22 cellular contexts compared by ENCODE assay signal in the genomic region with DNA sequence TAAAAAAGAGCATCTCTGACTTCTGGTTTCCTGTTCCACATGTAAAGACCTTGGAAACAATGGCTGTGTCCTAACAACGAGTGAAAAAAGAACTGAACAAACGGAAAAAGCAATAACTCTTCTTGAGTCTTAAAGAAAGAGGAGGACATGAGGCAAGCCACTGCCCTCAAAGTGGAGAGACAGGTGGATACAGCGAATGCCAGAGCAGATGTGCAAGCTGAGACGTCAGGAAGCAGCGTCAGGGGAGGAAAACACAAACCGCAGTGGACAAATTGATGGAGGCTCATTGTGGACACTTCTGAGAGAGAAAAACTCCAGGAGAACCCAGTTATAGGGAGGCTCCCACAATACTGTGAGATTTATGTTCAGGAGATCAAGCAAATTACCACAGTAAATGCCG.
"Had no signal": no experiment of that assay in that cellular context is flagged by ENCODE, and none has a peak within 500 bp of the region (broad histone marks: within the 10 kb centered on the region; RNA-seq: fewer than 3 reads in every experiment).

No MANE protein-coding gene starts in this region.

- H3K27me3 ChIP-seq: brain microvascular endothelial cell, dorsolateral prefrontal cortex, tibial nerve had no signal

- H3K4me3 Mint-ChIP-seq: activated CD4-positive, alpha-beta memory T cell treated with anti-CD3 and anti-CD28 coated beads, Interleukin-2, amount 10 ng/mL, durations not matched to agents 7 days and 5 days; activated CD8-positive, alpha-beta memory T cell treated with anti-CD3 and anti-CD28 coated beads, Interleukin-2, amount 10 ng/mL, durations not matched to agents 7 days and 5 days; activated naive CD8-positive, alpha-beta T cell treated with anti-CD3 and anti-CD28 coated beads, Interleukin-2, amount 10 ng/mL, durations not matched to agents 7 days and 5 days; memory B cell; natural killer cell; stimulated activated naive CD8-positive, alpha-beta T cell treated with anti-CD3 and anti-CD28 coated beads, Interleukin-15, Interleukin-2, amounts not matched to agents 100 ng/mL and 50 ng/mL, for 24 hours had no signal

- H3K4me1 Mint-ChIP-seq: activated CD4-positive, alpha-beta memory T cell treated with anti-CD3 and anti-CD28 coated beads, Interleukin-2, amount 10 ng/mL, durations not matched to agents 7 days and 5 days; activated CD8-positive, alpha-beta memory T cell treated with anti-CD3 and anti-CD28 coated beads, Interleukin-2, amount 10 ng/mL, durations not matched to agents 7 days and 5 days; activated naive CD8-positive, alpha-beta T cell treated with anti-CD3 and anti-CD28 coated beads, Interleukin-2, amount 10 ng/mL, durations not matched to agents 7 days and 5 days; memory B cell; natural killer cell had no signal

- H3K4me3 ChIP-seq: dorsolateral prefrontal cortex, mucosa of descending colon, tibial nerve had no signal

- H3K9me3 ChIP-seq: mucosa of descending colon had no signal

- H3K27ac ChIP-seq: brain microvascular endothelial cell, dorsolateral prefrontal cortex, epithelial cell of prostate, tibial nerve had no signal

- DNase-seq: activated CD4-positive, alpha-beta memory T cell treated with anti-CD3 and anti-CD28 coated beads, Interleukin-2, amount 10 ng/mL, durations not matched to agents 7 days and 5 days; activated CD4-positive, alpha-beta T cell treated with anti-CD3 and anti-CD28 coated beads for 48 hours; activated CD4-positive, CD25-positive, alpha-beta regulatory T cell; activated CD8-positive, alpha-beta memory T cell treated with anti-CD3 and anti-CD28 coated beads, Interleukin-2, amount 10 ng/mL, durations not matched to agents 7 days and 5 days; activated naive CD4-positive, alpha-beta T cell; activated naive CD8-positive, alpha-beta T cell treated with anti-CD3 and anti-CD28 coated beads, Interleukin-2, amount 10 ng/mL, durations not matched to agents 7 days and 5 days; anterior cingulate cortex; brain microvascular endothelial cell; central memory CD4-positive, alpha-beta T cell; dorsolateral prefrontal cortex; foreskin fibroblast; mucosa of descending colon; natural killer cell; occipital lobe; posterior cingulate gyrus; stimulated activated CD4-positive, alpha-beta T cell treated with anti-CD3 and anti-CD28 coated beads, Interleukin-2, amount 100 ng/mL, for 24 hours; T-helper 1 cell; T-helper 9 cell had no signal

- ATAC-seq: activated CD8-positive, alpha-beta memory T cell treated with anti-CD3 and anti-CD28 coated beads, Interleukin-2, amount 10 ng/mL, durations not matched to agents 7 days and 5 days; mucosa of descending colon; natural killer cell had no signal

- H3K27me3 Mint-ChIP-seq: activated CD4-positive, alpha-beta memory T cell treated with anti-CD3 and anti-CD28 coated beads, Interleukin-2, amount 10 ng/mL, durations not matched to agents 7 days and 5 days; activated CD8-positive, alpha-beta memory T cell treated with anti-CD3 and anti-CD28 coated beads, Interleukin-2, amount 10 ng/mL, durations not matched to agents 7 days and 5 days; stimulated activated naive CD8-positive, alpha-beta T cell treated with anti-CD3 and anti-CD28 coated beads, Interleukin-15, Interleukin-2, amounts not matched to agents 100 ng/mL and 50 ng/mL, for 24 hours had no signal

- H3K36me3 Mint-ChIP-seq: activated CD8-positive, alpha-beta memory T cell treated with anti-CD3 and anti-CD28 coated beads, Interleukin-2, amount 10 ng/mL, durations not matched to agents 7 days and 5 days; activated naive CD8-positive, alpha-beta T cell treated with anti-CD3 and anti-CD28 coated beads, Interleukin-2, amount 10 ng/mL, durations not matched to agents 7 days and 5 days; memory B cell; natural killer cell had no signal

- H3K4me1 ChIP-seq: tibial nerve had no signal

- H3K36me3 ChIP-seq: brain microvascular endothelial cell, tibial nerve had no signal

- H3K27ac Mint-ChIP-seq: activated CD4-positive, alpha-beta memory T cell treated with anti-CD3 and anti-CD28 coated beads, Interleukin-2, amount 10 ng/mL, durations not matched to agents 7 days and 5 days; activated CD8-positive, alpha-beta memory T cell treated with anti-CD3 and anti-CD28 coated beads, Interleukin-2, amount 10 ng/mL, durations not matched to agents 7 days and 5 days; activated naive CD8-positive, alpha-beta T cell treated with anti-CD3 and anti-CD28 coated beads, Interleukin-2, amount 10 ng/mL, durations not matched to agents 7 days and 5 days; memory B cell; natural killer cell; stimulated activated naive CD8-positive, alpha-beta T cell treated with anti-CD3 and anti-CD28 coated beads, Interleukin-15, Interleukin-2, amounts not matched to agents 100 ng/mL and 50 ng/mL, for 24 hours had no signal
